In genomic region chr10:24681476-24682088, GRCh38 we compare ENCODE assay signal across 1 cellular context.
TF ChIP-seq lines count a peak whose summit lies in the region.

No MANE protein-coding gene starts in this region.

TF ChIP-seq in HepG2, 621 proteins besides CTCF, POLR2A, EP300 and RAD21 (continued from another document):
- TF ChIP-seq PBX2 (CRISPR knock-in tag; IDR thresholded peaks at IDR 0.05) = no peak
TF ChIP-seq in HepG2: peak in this region for 8.
